ENCODE assay signal across 3 cellular contexts in the genomic region with DNA sequence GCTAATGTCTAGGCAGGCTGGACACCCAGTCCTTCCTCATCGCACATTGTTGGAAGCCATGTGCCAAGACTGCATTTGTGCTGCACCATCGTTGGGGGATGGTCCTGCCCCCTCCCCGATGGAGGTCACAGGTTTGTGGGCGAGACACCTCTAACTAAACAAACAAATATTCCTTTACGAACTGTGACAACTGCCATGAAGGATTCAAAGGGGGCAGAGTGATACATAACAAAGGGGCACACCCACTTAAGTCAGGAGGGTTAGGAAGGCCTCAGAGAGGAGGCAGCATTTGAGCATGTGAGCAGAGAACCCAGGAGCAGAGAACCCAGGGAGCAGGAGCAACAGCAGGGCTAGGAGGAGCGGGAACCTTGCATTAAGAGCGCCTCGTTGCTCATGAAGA.
TF ChIP-seq lines count a peak whose summit lies in the region.

No MANE protein-coding gene starts in this region.

TF ChIP-seq in HEK293, 187 proteins besides CTCF, POLR2A, EP300 and RAD21:
- TF ChIP-seq KLF1 (tag by site-specific recombination; IDR thresholded peaks at IDR 0.05) (peak; percentile 32; the same call in 1 of the 2 replicates), TCF7L2 (IDR thresholded peaks at IDR 0.05; ENCODE audit: borderline replicate concordance, low read depth, low read length) (no peak), EGR2 (tag by site-specific recombination; IDR thresholded peaks at IDR 0.05; ENCODE audit: low read depth) (peak; percentile 55), ZFHX2 (tag by site-specific recombination; conservative IDR thresholded peaks at IDR 0.05) (peak; percentile 60), KLF9 (tag by site-specific recombination; IDR thresholded peaks at IDR 0.05; ENCODE audit: low read depth) (peak; percentile 27; the same call in 1 of the 2 replicates)
TF ChIP-seq in HEK293: peak in this region for 4.

TF ChIP-seq in H1, 55 proteins besides CTCF, POLR2A, EP300 and RAD21:
- TF ChIP-seq BACH1 (IDR thresholded peaks at IDR 0.05; ENCODE audit: low read length) (no peak), YY1 (IDR thresholded peaks at IDR 0.05; ENCODE audit: low read depth, low read length) (no peak), SP1 (IDR thresholded peaks at IDR 0.05; ENCODE audit: low read depth, low read length) (no peak), CREB1 (IDR thresholded peaks at IDR 0.05) (no peak), CBX8 (IDR thresholded peaks at IDR 0.05; ENCODE audit: borderline replicate concordance, low read depth, low read length) (no peak), HDAC6 (IDR thresholded peaks at IDR 0.05; ENCODE audit: low read depth, low read length) (no peak), SIRT6 (IDR thresholded peaks at IDR 0.05; ENCODE audit: low read length) (no peak), BCL11A (IDR thresholded peaks at IDR 0.05; ENCODE audit: low read depth in 2 of 2, low read length in 2 of 2) (no peak), GABPA (IDR thresholded peaks at IDR 0.05; ENCODE audit: borderline replicate concordance, insufficient read depth, low read length) (no peak)
- TF ChIP-seq, protein P1, sequence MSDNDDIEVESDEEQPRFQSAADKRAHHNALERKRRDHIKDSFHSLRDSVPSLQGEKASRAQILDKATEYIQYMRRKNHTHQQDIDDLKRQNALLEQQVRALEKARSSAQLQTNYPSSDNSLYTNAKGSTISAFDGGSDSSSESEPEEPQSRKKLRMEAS (IDR thresholded peaks at IDR 0.05): no peak
- TF ChIP-seq, protein P2, sequence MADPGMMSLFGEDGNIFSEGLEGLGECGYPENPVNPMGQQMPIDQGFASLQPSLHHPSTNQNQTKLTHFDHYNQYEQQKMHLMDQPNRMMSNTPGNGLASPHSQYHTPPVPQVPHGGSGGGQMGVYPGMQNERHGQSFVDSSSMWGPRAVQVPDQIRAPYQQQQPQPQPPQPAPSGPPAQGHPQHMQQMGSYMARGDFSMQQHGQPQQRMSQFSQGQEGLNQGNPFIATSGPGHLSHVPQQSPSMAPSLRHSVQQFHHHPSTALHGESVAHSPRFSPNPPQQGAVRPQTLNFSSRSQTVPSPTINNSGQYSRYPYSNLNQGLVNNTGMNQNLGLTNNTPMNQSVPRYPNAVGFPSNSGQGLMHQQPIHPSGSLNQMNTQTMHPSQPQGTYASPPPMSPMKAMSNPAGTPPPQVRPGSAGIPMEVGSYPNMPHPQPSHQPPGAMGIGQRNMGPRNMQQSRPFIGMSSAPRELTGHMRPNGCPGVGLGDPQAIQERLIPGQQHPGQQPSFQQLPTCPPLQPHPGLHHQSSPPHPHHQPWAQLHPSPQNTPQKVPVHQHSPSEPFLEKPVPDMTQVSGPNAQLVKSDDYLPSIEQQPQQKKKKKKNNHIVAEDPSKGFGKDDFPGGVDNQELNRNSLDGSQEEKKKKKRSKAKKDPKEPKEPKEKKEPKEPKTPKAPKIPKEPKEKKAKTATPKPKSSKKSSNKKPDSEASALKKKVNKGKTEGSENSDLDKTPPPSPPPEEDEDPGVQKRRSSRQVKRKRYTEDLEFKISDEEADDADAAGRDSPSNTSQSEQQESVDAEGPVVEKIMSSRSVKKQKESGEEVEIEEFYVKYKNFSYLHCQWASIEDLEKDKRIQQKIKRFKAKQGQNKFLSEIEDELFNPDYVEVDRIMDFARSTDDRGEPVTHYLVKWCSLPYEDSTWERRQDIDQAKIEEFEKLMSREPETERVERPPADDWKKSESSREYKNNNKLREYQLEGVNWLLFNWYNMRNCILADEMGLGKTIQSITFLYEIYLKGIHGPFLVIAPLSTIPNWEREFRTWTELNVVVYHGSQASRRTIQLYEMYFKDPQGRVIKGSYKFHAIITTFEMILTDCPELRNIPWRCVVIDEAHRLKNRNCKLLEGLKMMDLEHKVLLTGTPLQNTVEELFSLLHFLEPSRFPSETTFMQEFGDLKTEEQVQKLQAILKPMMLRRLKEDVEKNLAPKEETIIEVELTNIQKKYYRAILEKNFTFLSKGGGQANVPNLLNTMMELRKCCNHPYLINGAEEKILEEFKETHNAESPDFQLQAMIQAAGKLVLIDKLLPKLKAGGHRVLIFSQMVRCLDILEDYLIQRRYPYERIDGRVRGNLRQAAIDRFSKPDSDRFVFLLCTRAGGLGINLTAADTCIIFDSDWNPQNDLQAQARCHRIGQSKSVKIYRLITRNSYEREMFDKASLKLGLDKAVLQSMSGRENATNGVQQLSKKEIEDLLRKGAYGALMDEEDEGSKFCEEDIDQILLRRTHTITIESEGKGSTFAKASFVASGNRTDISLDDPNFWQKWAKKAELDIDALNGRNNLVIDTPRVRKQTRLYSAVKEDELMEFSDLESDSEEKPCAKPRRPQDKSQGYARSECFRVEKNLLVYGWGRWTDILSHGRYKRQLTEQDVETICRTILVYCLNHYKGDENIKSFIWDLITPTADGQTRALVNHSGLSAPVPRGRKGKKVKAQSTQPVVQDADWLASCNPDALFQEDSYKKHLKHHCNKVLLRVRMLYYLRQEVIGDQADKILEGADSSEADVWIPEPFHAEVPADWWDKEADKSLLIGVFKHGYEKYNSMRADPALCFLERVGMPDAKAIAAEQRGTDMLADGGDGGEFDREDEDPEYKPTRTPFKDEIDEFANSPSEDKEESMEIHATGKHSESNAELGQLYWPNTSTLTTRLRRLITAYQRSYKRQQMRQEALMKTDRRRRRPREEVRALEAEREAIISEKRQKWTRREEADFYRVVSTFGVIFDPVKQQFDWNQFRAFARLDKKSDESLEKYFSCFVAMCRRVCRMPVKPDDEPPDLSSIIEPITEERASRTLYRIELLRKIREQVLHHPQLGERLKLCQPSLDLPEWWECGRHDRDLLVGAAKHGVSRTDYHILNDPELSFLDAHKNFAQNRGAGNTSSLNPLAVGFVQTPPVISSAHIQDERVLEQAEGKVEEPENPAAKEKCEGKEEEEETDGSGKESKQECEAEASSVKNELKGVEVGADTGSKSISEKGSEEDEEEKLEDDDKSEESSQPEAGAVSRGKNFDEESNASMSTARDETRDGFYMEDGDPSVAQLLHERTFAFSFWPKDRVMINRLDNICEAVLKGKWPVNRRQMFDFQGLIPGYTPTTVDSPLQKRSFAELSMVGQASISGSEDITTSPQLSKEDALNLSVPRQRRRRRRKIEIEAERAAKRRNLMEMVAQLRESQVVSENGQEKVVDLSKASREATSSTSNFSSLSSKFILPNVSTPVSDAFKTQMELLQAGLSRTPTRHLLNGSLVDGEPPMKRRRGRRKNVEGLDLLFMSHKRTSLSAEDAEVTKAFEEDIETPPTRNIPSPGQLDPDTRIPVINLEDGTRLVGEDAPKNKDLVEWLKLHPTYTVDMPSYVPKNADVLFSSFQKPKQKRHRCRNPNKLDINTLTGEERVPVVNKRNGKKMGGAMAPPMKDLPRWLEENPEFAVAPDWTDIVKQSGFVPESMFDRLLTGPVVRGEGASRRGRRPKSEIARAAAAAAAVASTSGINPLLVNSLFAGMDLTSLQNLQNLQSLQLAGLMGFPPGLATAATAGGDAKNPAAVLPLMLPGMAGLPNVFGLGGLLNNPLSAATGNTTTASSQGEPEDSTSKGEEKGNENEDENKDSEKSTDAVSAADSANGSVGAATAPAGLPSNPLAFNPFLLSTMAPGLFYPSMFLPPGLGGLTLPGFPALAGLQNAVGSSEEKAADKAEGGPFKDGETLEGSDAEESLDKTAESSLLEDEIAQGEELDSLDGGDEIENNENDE (IDR thresholded peaks at IDR 0.05; ENCODE audit: insufficient replicate concordance, low read length): no peak
- TF ChIP-seq, protein P3, sequence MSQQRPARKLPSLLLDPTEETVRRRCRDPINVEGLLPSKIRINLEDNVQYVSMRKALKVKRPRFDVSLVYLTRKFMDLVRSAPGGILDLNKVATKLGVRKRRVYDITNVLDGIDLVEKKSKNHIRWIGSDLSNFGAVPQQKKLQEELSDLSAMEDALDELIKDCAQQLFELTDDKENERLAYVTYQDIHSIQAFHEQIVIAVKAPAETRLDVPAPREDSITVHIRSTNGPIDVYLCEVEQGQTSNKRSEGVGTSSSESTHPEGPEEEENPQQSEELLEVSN (IDR thresholded peaks at IDR 0.05): no peak
TF ChIP-seq in H1: peak in this region for 0.

TF ChIP-seq in GM12891, 5 proteins besides CTCF, POLR2A, EP300 and RAD21:
- TF ChIP-seq SPI1 (IDR thresholded peaks at IDR 0.05; ENCODE audit: low read depth, low read length) (no peak), POLR2AphosphoS5 (IDR thresholded peaks at IDR 0.05; ENCODE audit: low read depth, low read length) (no peak), TAF1 (IDR thresholded peaks at IDR 0.05; ENCODE audit: low read depth, low read length) (no peak)
